In the genomic region with DNA sequence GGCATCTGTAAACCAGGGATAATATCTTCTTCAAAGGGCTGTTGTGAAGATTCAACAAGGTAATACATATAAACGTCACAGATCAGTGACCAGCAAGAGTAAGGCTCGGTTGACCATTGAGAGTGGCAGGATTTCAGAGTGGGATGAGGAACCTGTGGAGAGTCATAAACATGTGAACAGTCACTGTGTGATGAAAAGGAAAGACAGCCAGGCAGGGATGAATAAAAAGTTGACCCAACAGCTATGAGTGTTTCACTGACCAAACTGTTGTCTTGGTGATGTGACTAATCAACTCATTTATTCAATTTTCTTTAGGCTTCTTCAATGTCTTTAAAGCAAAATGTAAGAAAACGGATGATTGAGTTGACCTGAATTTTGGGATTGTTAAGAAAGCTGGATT, we compare ENCODE assay signal across 18 cellular contexts. TPM values are rescaled to one million over a fixed set of nuclear protein-coding genes. Genes with fewer than 3 reads are reported as not detected.
DNase-seq lines count a peak whose midpoint lies in the region; ATAC-seq and TF ChIP-seq lines count a peak whose summit lies in the region.
"Had no signal": no experiment of that assay in that cellular context is flagged by ENCODE, and none has a peak within 500 bp of the region (broad histone marks: within the 10 kb centered on the region; RNA-seq: fewer than 3 reads in every experiment).

No MANE protein-coding gene starts in this region.

- peaks cover 6% of the 10 kb centered on the region for H3K36me3 ChIP-seq in fibroblast of lung (ENCODE audit: control insufficient read depth, insufficient read depth, low read length)
- peaks cover 14% of the 10 kb centered on the region for H3K36me3 ChIP-seq in skeletal muscle satellite cell (ENCODE audit: insufficient read depth, low read length)
- H3K36me3 ChIP-seq in MM.1S (replicated peaks; ENCODE audit: insufficient read depth, low read length), result no peaks in the 10 kb centered on the region
- H3K36me3 ChIP-seq: thoracic aorta had no signal

- H3K27ac ChIP-seq in fibroblast of lung (ENCODE audit: insufficient read depth, low read length) (peak overlapping the region; percentile 70), MM.1S (ENCODE audit: low read length) (no peak overlapping the region)
- H3K27ac ChIP-seq: gastroesophageal sphincter, thoracic aorta had no signal

- no peaks in the 10 kb centered on the region for H3K9me2 ChIP-seq in MM.1S (replicated peaks; ENCODE audit: insufficient read depth, low read length)

- TF ChIP-seq CTCF in fibroblast of lung (conservative IDR thresholded peaks at IDR 0.05 in 1 of 2, IDR thresholded peaks at IDR 0.05 in 1 of 2; ENCODE audit: low read depth in 1 of 2, low read length in 2 of 2) (no peak), MM.1S (IDR thresholded peaks at IDR 0.05; ENCODE audit: low read length) (no peak)

- ATAC-seq in SK-N-SH treated with all-trans-retinoic acid at 6 μM for 48 hours, result peak; percentile 64
- ATAC-seq in GM21423 (IDR thresholded peaks at IDR 0.05; ENCODE audit: unreplicated experiment), result no peak
- no peak for ATAC-seq in activated T-cell treated with anti-CD3 and anti-CD28 coated beads, Interleukin-2, amount 50 U/mL, for 4 hours
- ATAC-seq: gastroesophageal sphincter, GM12878 had no signal

- no peaks in the 10 kb centered on the region for H3K4me1 Mint-ChIP-seq in activated T-cell treated with anti-CD3 and anti-CD28 coated beads, Interleukin-2, amount 50 U/mL, for 4 hours (ENCODE audit: low read depth)

- H3K4me2 ChIP-seq in fibroblast of lung (ENCODE audit: extremely low read depth, insufficient read depth, low read length) (no peak overlapping the region), skeletal muscle satellite cell (ENCODE audit: low read length) (no peak overlapping the region), MM.1S (ENCODE audit: low read depth, low read length) (no peak overlapping the region)

- H3K4me1 ChIP-seq in fibroblast of lung (ENCODE audit: control insufficient read depth, extremely low read depth, insufficient read depth, low read length) (peaks cover 12% of the 10 kb centered on the region), skeletal muscle satellite cell (ENCODE audit: control insufficient read depth, insufficient read depth, low read length) (peaks cover 23% of the 10 kb centered on the region), MM.1S (ENCODE audit: low read length) (no peaks in the 10 kb centered on the region)

- DNase-seq in GM04503 (ENCODE audit: low read depth) (peak; percentile 59), fibroblast of lung (ENCODE audit: low read depth in 2 of 2) (peak; percentile 70 to 89), NCI-H2029 treated with DMSO at 0.1 percent for 48 hours (lab: John Stamatoyannopoulos, UW) (no peak), MM.1S (no peak)
- DNase-seq in activated T-cell treated with anti-CD3 and anti-CD28 coated beads, Interleukin-2, amount 50 U/mL, for 4 hours, result no peak
- DNase-seq: activated naive CD4-positive, alpha-beta T cell treated with Interleukin-2 at 50 U/mL for 16 hours; CD4-positive, alpha-beta T cell; effector memory CD4-positive, alpha-beta T cell; MV-4-11; RPMI8226; stimulated activated CD8-positive, alpha-beta memory T cell treated with anti-CD3 and anti-CD28 coated beads, Interleukin-4, amount 100 ng/mL, for 48 hours had no signal

- H3K9ac ChIP-seq in fibroblast of lung (ENCODE audit: insufficient read depth, low read length) (no peak overlapping the region), skeletal muscle satellite cell (ENCODE audit: low read depth, low read length) (peak overlapping the region; percentile 7), MM.1S (ENCODE audit: low read length) (no peak overlapping the region)

- H3K36me3 Mint-ChIP-seq in activated T-cell treated with anti-CD3 and anti-CD28 coated beads, Interleukin-2, amount 50 U/mL, for 4 hours (ENCODE audit: insufficient read depth), result no peaks in the 10 kb centered on the region

- no peaks in the 10 kb centered on the region for H3F3A ChIP-seq in MM.1S (ENCODE audit: insufficient read depth, low read length)

- no peaks in the 10 kb centered on the region for H3K9me3 ChIP-seq in fibroblast of lung (ENCODE audit: control insufficient read depth, insufficient read depth, low read depth, low read length)
- H3K9me3 ChIP-seq in skeletal muscle satellite cell (replicated peaks; ENCODE audit: low read length), result no peaks in the 10 kb centered on the region
- no peaks in the 10 kb centered on the region for H3K9me3 ChIP-seq in MM.1S (replicated peaks; ENCODE audit: insufficient read depth, low read length)
- H3K9me3 ChIP-seq: gastroesophageal sphincter, thoracic aorta had no signal

- no peaks in the 10 kb centered on the region for H3K27me3 ChIP-seq in fibroblast of lung (ENCODE audit: control insufficient read depth, insufficient read depth, low read length)
- H3K27me3 ChIP-seq in skeletal muscle satellite cell (ENCODE audit: control insufficient read depth, insufficient read depth, low read length), result no peaks in the 10 kb centered on the region
- no peaks in the 10 kb centered on the region for H3K27me3 ChIP-seq in MM.1S (replicated peaks; ENCODE audit: insufficient read depth, low read length)
- H3K27me3 ChIP-seq: gastroesophageal sphincter had no signal

- H3K4me3 ChIP-seq in fibroblast of lung (replicated peaks in 1 of 4; ENCODE audit: control extremely low read depth in 1 of 4, insufficient read depth in 1 of 4, low read depth in 3 of 4, low read length in 4 of 4), result no peak overlapping the region
- no peak overlapping the region for H3K4me3 ChIP-seq in skeletal muscle satellite cell (ENCODE audit: low read length)
- no peak overlapping the region for H3K4me3 ChIP-seq in MM.1S (ENCODE audit: low read length)
- H3K4me3 ChIP-seq: gastroesophageal sphincter, GM12878, thoracic aorta had no signal

- H2AFZ ChIP-seq in fibroblast of lung (ENCODE audit: low read length), result no peak overlapping the region
- no peak overlapping the region for H2AFZ ChIP-seq in MM.1S (ENCODE audit: low read length)

- H3K4me3 Mint-ChIP-seq in activated T-cell treated with anti-CD3 and anti-CD28 coated beads, Interleukin-2, amount 50 U/mL, for 4 hours, result no peak overlapping the region
- H3K4me3 Mint-ChIP-seq: CD4-positive, alpha-beta T cell; neural crest cell had no signal

- peaks cover 7% of the 10 kb centered on the region for H3K27me3 Mint-ChIP-seq in activated T-cell treated with anti-CD3 and anti-CD28 coated beads, Interleukin-2, amount 50 U/mL, for 4 hours (ENCODE audit: low read depth)
- H3K27me3 Mint-ChIP-seq: CD4-positive, alpha-beta T cell had no signal

- H3K79me2 ChIP-seq in fibroblast of lung (ENCODE audit: control insufficient read depth, insufficient read depth, low read length) (peaks cover 21% of the 10 kb centered on the region), MM.1S (ENCODE audit: low read length) (peaks cover 1% of the 10 kb centered on the region; the same call in 1 of the 2 replicates)

- H3K9me3 Mint-ChIP-seq in activated T-cell treated with anti-CD3 and anti-CD28 coated beads, Interleukin-2, amount 50 U/mL, for 4 hours, result no peaks in the 10 kb centered on the region
- H3K9me3 Mint-ChIP-seq: CD4-positive, alpha-beta T cell; neural crest cell had no signal

- H4K20me1 ChIP-seq in fibroblast of lung (ENCODE audit: control insufficient read depth, extremely low read depth, insufficient read depth, low read length) (no peaks in the 10 kb centered on the region), MM.1S (ENCODE audit: insufficient read depth, low read length) (no peaks in the 10 kb centered on the region)

TF ChIP-seq in SK-N-SH treated with all-trans-retinoic acid at 6 μM for 48 hours, 23 proteins besides CTCF, POLR2A, EP300 and RAD21 (continues in another document):
- TF ChIP-seq, protein P1, sequence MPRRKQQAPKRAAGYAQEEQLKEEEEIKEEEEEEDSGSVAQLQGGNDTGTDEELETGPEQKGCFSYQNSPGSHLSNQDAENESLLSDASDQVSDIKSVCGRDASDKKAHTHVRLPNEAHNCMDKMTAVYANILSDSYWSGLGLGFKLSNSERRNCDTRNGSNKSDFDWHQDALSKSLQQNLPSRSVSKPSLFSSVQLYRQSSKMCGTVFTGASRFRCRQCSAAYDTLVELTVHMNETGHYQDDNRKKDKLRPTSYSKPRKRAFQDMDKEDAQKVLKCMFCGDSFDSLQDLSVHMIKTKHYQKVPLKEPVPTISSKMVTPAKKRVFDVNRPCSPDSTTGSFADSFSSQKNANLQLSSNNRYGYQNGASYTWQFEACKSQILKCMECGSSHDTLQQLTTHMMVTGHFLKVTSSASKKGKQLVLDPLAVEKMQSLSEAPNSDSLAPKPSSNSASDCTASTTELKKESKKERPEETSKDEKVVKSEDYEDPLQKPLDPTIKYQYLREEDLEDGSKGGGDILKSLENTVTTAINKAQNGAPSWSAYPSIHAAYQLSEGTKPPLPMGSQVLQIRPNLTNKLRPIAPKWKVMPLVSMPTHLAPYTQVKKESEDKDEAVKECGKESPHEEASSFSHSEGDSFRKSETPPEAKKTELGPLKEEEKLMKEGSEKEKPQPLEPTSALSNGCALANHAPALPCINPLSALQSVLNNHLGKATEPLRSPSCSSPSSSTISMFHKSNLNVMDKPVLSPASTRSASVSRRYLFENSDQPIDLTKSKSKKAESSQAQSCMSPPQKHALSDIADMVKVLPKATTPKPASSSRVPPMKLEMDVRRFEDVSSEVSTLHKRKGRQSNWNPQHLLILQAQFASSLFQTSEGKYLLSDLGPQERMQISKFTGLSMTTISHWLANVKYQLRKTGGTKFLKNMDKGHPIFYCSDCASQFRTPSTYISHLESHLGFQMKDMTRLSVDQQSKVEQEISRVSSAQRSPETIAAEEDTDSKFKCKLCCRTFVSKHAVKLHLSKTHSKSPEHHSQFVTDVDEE (CRISPR knock-in tag; IDR thresholded peaks at IDR 0.05), result no peak
- TF ChIP-seq ZNF70 (CRISPR knock-in tag; IDR thresholded peaks at IDR 0.05), result no peak
- TF ChIP-seq, protein P2, sequence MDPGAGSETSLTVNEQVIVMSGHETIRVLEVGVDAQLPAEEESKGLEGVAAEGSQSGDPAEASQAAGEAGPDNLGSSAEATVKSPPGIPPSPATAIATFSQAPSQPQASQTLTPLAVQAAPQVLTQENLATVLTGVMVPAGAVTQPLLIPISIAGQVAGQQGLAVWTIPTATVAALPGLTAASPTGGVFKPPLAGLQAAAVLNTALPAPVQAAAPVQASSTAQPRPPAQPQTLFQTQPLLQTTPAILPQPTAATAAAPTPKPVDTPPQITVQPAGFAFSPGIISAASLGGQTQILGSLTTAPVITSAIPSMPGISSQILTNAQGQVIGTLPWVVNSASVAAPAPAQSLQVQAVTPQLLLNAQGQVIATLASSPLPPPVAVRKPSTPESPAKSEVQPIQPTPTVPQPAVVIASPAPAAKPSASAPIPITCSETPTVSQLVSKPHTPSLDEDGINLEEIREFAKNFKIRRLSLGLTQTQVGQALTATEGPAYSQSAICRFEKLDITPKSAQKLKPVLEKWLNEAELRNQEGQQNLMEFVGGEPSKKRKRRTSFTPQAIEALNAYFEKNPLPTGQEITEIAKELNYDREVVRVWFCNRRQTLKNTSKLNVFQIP (CRISPR knock-in tag; IDR thresholded peaks at IDR 0.05; ENCODE audit: borderline replicate concordance, low read depth), result no peak
- TF ChIP-seq ZC3H10 (CRISPR knock-in tag; IDR thresholded peaks at IDR 0.05), result no peak

RNA-seq across cellular contexts. Expression of a gene that starts 8.6 kb away (rescaled TPM):
- total RNA-seq in fibroblast of lung, result 157 and 200 TPM in 2 replicates
- polyA plus RNA-seq in fibroblast of lung, result 182 and 222 TPM in 2 replicates
- 122 and 146 TPM in 2 replicates for polyA plus RNA-seq in fibroblast of lung (2012)
- 173 and 186 TPM in 2 replicates for polyA minus RNA-seq in fibroblast of lung (ENCODE audit: low replicate concordance)
- total RNA-seq in skeletal muscle satellite cell (2012; rRNA removed), result 148 and 178 TPM in 2 replicates
- total RNA-seq in activated T-cell treated with anti-CD3 and anti-CD28 coated beads, Interleukin-2, amount 50 U/mL, for 4 hours, result 1 to 10 TPM; 2.2 to 4.8 (median 3.1) TPM

Comparison
In these comparisons a context has a peak if more than half of its experiments do, and no peak if none do; other contexts are left out.
1. DNase-seq: peak in GM04503 (single experiment) and fibroblast of lung (2 of 2); none in NCI-H2029 treated with DMSO at 0.1 percent for 48 hours (single experiment), activated T-cell treated with anti-CD3 and anti-CD28 coated beads, Interleukin-2, amount 50 U/mL, for 4 hours (single experiment) and MM.1S (single experiment).
2. RNA of a gene that starts 8.6 kb away (total RNA-seq): 157 to 200 TPM in fibroblast of lung; 2.2 to 4.8 TPM in activated T-cell treated with anti-CD3 and anti-CD28 coated beads, Interleukin-2, amount 50 U/mL, for 4 hours; every median in the first group is over 10 times any median in the second.